20 cellular contexts compared by ENCODE assay signal in the genomic region with DNA sequence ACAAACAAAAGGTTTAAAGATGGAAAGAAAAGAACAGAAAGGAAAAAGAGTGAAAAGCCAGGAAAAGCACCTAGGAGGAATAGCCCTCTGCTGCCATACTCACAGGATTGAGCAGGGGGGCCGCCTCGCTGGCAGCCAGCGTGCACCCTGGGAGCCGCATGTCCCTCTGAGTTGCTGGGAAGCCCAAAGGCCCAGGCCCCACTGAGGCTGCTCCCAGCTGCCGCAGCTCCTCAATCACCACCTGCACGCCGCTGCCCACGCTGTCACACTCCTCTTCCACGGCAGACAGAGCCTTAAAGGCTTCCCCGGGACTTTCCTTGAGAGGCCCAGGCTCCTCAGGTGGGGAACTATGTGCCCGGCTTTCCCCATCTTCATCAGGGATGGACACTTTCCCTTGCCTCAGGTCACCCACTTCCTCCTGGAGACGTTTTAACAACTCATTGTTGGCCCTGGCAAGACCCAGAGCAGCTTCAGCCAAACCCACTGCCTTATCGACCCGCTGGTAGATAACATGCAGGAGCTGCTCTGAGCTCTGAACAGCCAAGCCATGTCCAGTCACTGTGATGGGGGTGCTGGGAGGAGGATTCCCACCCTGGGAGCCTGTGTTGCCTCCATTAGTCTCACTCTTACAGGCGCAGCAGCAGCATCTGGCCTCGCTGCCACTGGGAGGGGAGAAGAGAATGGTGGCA. TPM values are rescaled to one million over a fixed set of nuclear protein-coding genes. Genes with fewer than 3 reads are reported as not detected.
A peak's percentile ranks its signal among the peaks of the same experiment; 100 is the strongest.
DNase-seq lines count a peak whose midpoint lies in the region; ATAC-seq and TF ChIP-seq lines count a peak whose summit lies in the region.
"Had no signal": no experiment of that assay in that cellular context is flagged by ENCODE, and none has a peak within 500 bp of the region (broad histone marks: within the 10 kb centered on the region; RNA-seq: fewer than 3 reads in every experiment).

No MANE protein-coding gene starts in this region.

- no peak overlapping the region for H3K18ac ChIP-seq in mesenchymal stem cell (ENCODE audit: low read depth in 1 of 2, low read length in 2 of 2)

- no peak overlapping the region for H2BK5ac ChIP-seq in mesenchymal stem cell (ENCODE audit: low read depth, low read length, poor library complexity, severe bottlenecking)

- no peak overlapping the region for H3K4ac ChIP-seq in mesenchymal stem cell (ENCODE audit: low read depth in 1 of 2, low read length in 2 of 2)

- DNase-seq in heart right ventricle: no peak
- no peak for DNase-seq in Right ventricle myocardium inferior (ENCODE audit: missing footprints)
- no peak for DNase-seq in WERI-Rb-1
- no peak for DNase-seq in mesenchymal stem cell
- no peak for DNase-seq in stimulated activated effector memory CD8-positive, alpha-beta T cell treated with anti-CD3 and anti-CD28 coated beads, Interleukin-12 subunit alpha, Interleukin-12 subunit beta, amount 100 ng/mL, for 72 hours (ENCODE audit: low spot score in 2 of 2)
- no peak for DNase-seq in effector memory CD4-positive, alpha-beta T cell
- DNase-seq in HEK293T (ENCODE audit: extremely low spot score): no peak
- no peak for DNase-seq in DMS79 treated with DMSO at 0.1 percent for 48 hours (lab: John Stamatoyannopoulos, UW)
- DNase-seq: ACHN; Caco-2; CD4-positive, CD25-positive, alpha-beta regulatory T cell; DMS53; H9; NCI-H187; NCI-H345; NCI-H748 treated with DMSO at 0.1 percent for 48 hours; OCI-M1 had no signal

- no peak overlapping the region for H4K8ac ChIP-seq in mesenchymal stem cell (ENCODE audit: low read length)

- CTCF ChIA-PET in HEK293T (lab: Yijun Ruan, JAX): interaction anchor here (1.0 to 1.1 kb wide), 2 partner anchors 12 to 23 kb away, joined by 3 read pairs; no protein-coding TSS in a partner anchor

- no peaks in the 10 kb centered on the region for H3K9me3 Mint-ChIP-seq in stimulated activated effector memory CD8-positive, alpha-beta T cell treated with anti-CD3 and anti-CD28 coated beads, Interleukin-12 subunit alpha, Interleukin-12 subunit beta, amount 100 ng/mL, for 72 hours
- H3K9me3 Mint-ChIP-seq: CD4-positive, CD25-positive, alpha-beta regulatory T cell; H9 had no signal

- POLR2A ChIA-PET in HEK293T (lab: Yijun Ruan, JAX): interaction anchor here (1.7 to 5.3 kb wide), 3 partner anchors 9 to 97 kb away, joined by 5 to 65 read pairs (median 19); a partner anchor contains a TSS

- H4K91ac ChIP-seq in mesenchymal stem cell (ENCODE audit: low read length): peak overlapping the region; percentile 49

- H3K4me3 ChIP-seq in heart right ventricle (no peak overlapping the region), WERI-Rb-1 (ENCODE audit: low read depth, low read length) (no peak overlapping the region), mesenchymal stem cell (ENCODE audit: insufficient read depth in 1 of 2, low read depth in 1 of 2, low read length in 2 of 2) (no peak overlapping the region)
- H3K4me3 ChIP-seq in effector memory CD4-positive, alpha-beta T cell (ENCODE audit: insufficient read depth, low read depth, low read length, poor library complexity, severe bottlenecking): no peak overlapping the region
- H3K4me3 ChIP-seq: SJSA1 had no signal

- TF ChIP-seq CTCF in heart right ventricle (IDR thresholded peaks at IDR 0.05) (no peak), WERI-Rb-1 (IDR thresholded peaks at IDR 0.05; ENCODE audit: low read depth, low read length) (no peak)

- no peak overlapping the region for H2AFZ ChIP-seq in mesenchymal stem cell (ENCODE audit: low read depth, low read length)

- no peak overlapping the region for H2BK120ac ChIP-seq in mesenchymal stem cell (ENCODE audit: low read depth, low read length)

- no peaks in the 10 kb centered on the region for H3K27me3 ChIP-seq in heart right ventricle
- no peaks in the 10 kb centered on the region for H3K27me3 ChIP-seq in WERI-Rb-1 (ENCODE audit: insufficient read depth, low read depth, severe bottlenecking)
- H3K27me3 ChIP-seq in mesenchymal stem cell (ENCODE audit: control insufficient read depth in 1 of 2, insufficient read depth in 1 of 2, low read length in 2 of 2): peaks cover 0 to 7% of the 10 kb centered on the region in 2 experiments
- H3K27me3 ChIP-seq in effector memory CD4-positive, alpha-beta T cell (replicated peaks; ENCODE audit: control insufficient read depth, insufficient read depth, low read length, poor library complexity, severe bottlenecking): no peaks in the 10 kb centered on the region
- H3K27me3 ChIP-seq: SJSA1 had no signal

- peaks cover 5% of the 10 kb centered on the region for H3K36me3 Mint-ChIP-seq in stimulated activated effector memory CD8-positive, alpha-beta T cell treated with anti-CD3 and anti-CD28 coated beads, Interleukin-12 subunit alpha, Interleukin-12 subunit beta, amount 100 ng/mL, for 72 hours

- H3K9ac ChIP-seq in mesenchymal stem cell (ENCODE audit: low read length): no peak overlapping the region

- H3K36me3 ChIP-seq in heart right ventricle (peaks cover 0 to 14% (median 0%) of the 10 kb centered on the region in 9 donors), WERI-Rb-1 (no peaks in the 10 kb centered on the region; the same call in 1 of the 2 replicates), mesenchymal stem cell (ENCODE audit: control insufficient read depth in 1 of 2, insufficient read depth in 2 of 2, low read depth in 1 of 2, low read length in 2 of 2) (peaks cover 0 to 8% of the 10 kb centered on the region in 2 experiments)
- H3K36me3 ChIP-seq in effector memory CD4-positive, alpha-beta T cell (ENCODE audit: control insufficient read depth, insufficient read depth, low read length): no peaks in the 10 kb centered on the region

- H3K4me1 Mint-ChIP-seq in stimulated activated effector memory CD8-positive, alpha-beta T cell treated with anti-CD3 and anti-CD28 coated beads, Interleukin-12 subunit alpha, Interleukin-12 subunit beta, amount 100 ng/mL, for 72 hours: no peaks in the 10 kb centered on the region

- ATAC-seq in heart right ventricle: peak in 5 of 8 donors; percentile 23 to 58 (median 55)
- ATAC-seq in Right ventricle myocardium inferior: no peak
- ATAC-seq in stimulated activated effector memory CD8-positive, alpha-beta T cell treated with anti-CD3 and anti-CD28 coated beads, Interleukin-12 subunit alpha, Interleukin-12 subunit beta, amount 100 ng/mL, for 72 hours: no peak

- H3K4me3 Mint-ChIP-seq in stimulated activated effector memory CD8-positive, alpha-beta T cell treated with anti-CD3 and anti-CD28 coated beads, Interleukin-12 subunit alpha, Interleukin-12 subunit beta, amount 100 ng/mL, for 72 hours: no peak overlapping the region
- H3K4me3 Mint-ChIP-seq: CD4-positive, CD25-positive, alpha-beta regulatory T cell; H9 had no signal

- H3K4me1 ChIP-seq in heart right ventricle: peaks cover 3 to 25% (median 8%) of the 10 kb centered on the region in 9 donors
- peaks cover 5% of the 10 kb centered on the region for H3K4me1 ChIP-seq in mesenchymal stem cell (ENCODE audit: control insufficient read depth, insufficient read depth, low read depth, low read length)
- no peaks in the 10 kb centered on the region for H3K4me1 ChIP-seq in effector memory CD4-positive, alpha-beta T cell (ENCODE audit: control insufficient read depth, insufficient read depth, low read length, poor library complexity, severe bottlenecking)

- no peak overlapping the region for H3K14ac ChIP-seq in mesenchymal stem cell (ENCODE audit: low read length in 2 of 2)

- H2AK5ac ChIP-seq in mesenchymal stem cell (ENCODE audit: low read length, severe bottlenecking): no peak overlapping the region

- WGBS in heart right ventricle, 2 donors: 67 to 79% methylated on average over 16 of the region's 16 CpGs
- WGBS in mesenchymal stem cell: 95% methylated on average over 16 of the region's 16 CpGs

- no peaks in the 10 kb centered on the region for H3K9me3 ChIP-seq in heart right ventricle
- no peaks in the 10 kb centered on the region for H3K9me3 ChIP-seq in WERI-Rb-1 (ENCODE audit: severe bottlenecking)
- H3K9me3 ChIP-seq in mesenchymal stem cell (ENCODE audit: control insufficient read depth, low read length): no peaks in the 10 kb centered on the region
- H3K9me3 ChIP-seq in effector memory CD4-positive, alpha-beta T cell (ENCODE audit: control insufficient read depth, low read length): no peaks in the 10 kb centered on the region
- H3K9me3 ChIP-seq: Caco-2, SJSA1 had no signal

- no peaks in the 10 kb centered on the region for H3K79me1 ChIP-seq in mesenchymal stem cell (replicated peaks; ENCODE audit: low read length, poor library complexity, severe bottlenecking)

- intact Hi-C loops in heart right ventricle (cut with DNase I) (loop anchor here in 1 of 10 donors (5.0 kb wide), 1 partner anchor 54 kb away; no protein-coding TSS in a partner anchor), Right ventricle myocardium inferior (cut with DNase I) (no loop called here)

- no peak overlapping the region for H2BK12ac ChIP-seq in mesenchymal stem cell (ENCODE audit: low read length in 2 of 2)

- H3K27ac ChIP-seq in heart right ventricle: no peak overlapping the region
- peak overlapping the region; percentile 91 for H3K27ac ChIP-seq in WERI-Rb-1
- no peak overlapping the region for H3K27ac ChIP-seq in mesenchymal stem cell (ENCODE audit: low read length, poor library complexity, severe bottlenecking)
- H3K27ac ChIP-seq in effector memory CD4-positive, alpha-beta T cell (ENCODE audit: insufficient read depth, low read length, poor library complexity, severe bottlenecking): no peak overlapping the region
- H3K27ac ChIP-seq: HL-60, SJSA1 had no signal

- no peak overlapping the region for H3K4me2 ChIP-seq in mesenchymal stem cell (ENCODE audit: low read length, poor library complexity, severe bottlenecking)

- peak overlapping the region; percentile 55 for H3K27ac Mint-ChIP-seq in stimulated activated effector memory CD8-positive, alpha-beta T cell treated with anti-CD3 and anti-CD28 coated beads, Interleukin-12 subunit alpha, Interleukin-12 subunit beta, amount 100 ng/mL, for 72 hours
- H3K27ac Mint-ChIP-seq: CD4-positive, CD25-positive, alpha-beta regulatory T cell; H9 had no signal

- no peak overlapping the region for H3K23ac ChIP-seq in mesenchymal stem cell (ENCODE audit: low read length in 2 of 2)

- H2BK15ac ChIP-seq in mesenchymal stem cell (ENCODE audit: low read depth, poor library complexity, severe bottlenecking): peak overlapping the region; percentile 33

RNA-seq across cellular contexts. Expression of a gene that starts 11.5 kb away (rescaled TPM):
- total RNA-seq in heart right ventricle: 1 to 10 TPM; 3.2 to 6.2 (median 4.8) TPM
- polyA plus RNA-seq in heart right ventricle: 1 to 10 TPM; 3.2 to 6.7 TPM
- total RNA-seq in Right ventricle myocardium inferior: 5.6 TPM
- polyA plus RNA-seq in mesenchymal stem cell (2013, experiment 1 of 2): 4.3 TPM
- polyA plus RNA-seq in mesenchymal stem cell (2013, experiment 2 of 2): 4.1 TPM

RNA-seq across cellular contexts. Expression of a gene that starts 16.1 kb away (rescaled TPM):
- 10 to 100 TPM in 6 of 10 donors, 1 to 10 TPM in 4; 5.6 to 25.9 (median 11.1) TPM for total RNA-seq in heart right ventricle
- 1 to 10 TPM; 5.3 to 6.0 TPM for polyA plus RNA-seq in heart right ventricle
- total RNA-seq in Right ventricle myocardium inferior: 13.1 TPM
- 13.8 TPM for polyA plus RNA-seq in mesenchymal stem cell (2013, experiment 1 of 2)
- polyA plus RNA-seq in mesenchymal stem cell (2013, experiment 2 of 2): 15.8 TPM

RNA-seq across cellular contexts. Expression of a gene that starts 36.2 kb away (rescaled TPM):
- 100 to 1,000 TPM; 111 to 141 (median 122) TPM for total RNA-seq in heart right ventricle
- 100 to 1,000 TPM in 1 of 2 donors, 10 to 100 TPM in 1; 35.6 to 206 TPM for polyA plus RNA-seq in heart right ventricle
- 134 TPM for total RNA-seq in Right ventricle myocardium inferior
- polyA plus RNA-seq in mesenchymal stem cell (2013, experiment 1 of 2): 155 TPM
- 156 TPM for polyA plus RNA-seq in mesenchymal stem cell (2013, experiment 2 of 2)

RNA-seq across cellular contexts. Expression of a gene that starts 41.6 kb away (rescaled TPM):
- total RNA-seq in heart right ventricle: 10 to 100 TPM; 13.2 to 30.9 (median 19.3) TPM
- 10 to 100 TPM; 14.9 to 18.2 TPM for polyA plus RNA-seq in heart right ventricle
- total RNA-seq in Right ventricle myocardium inferior: 19.5 TPM
- polyA plus RNA-seq in mesenchymal stem cell (2013, experiment 1 of 2): 21.3 TPM
- 21.5 TPM for polyA plus RNA-seq in mesenchymal stem cell (2013, experiment 2 of 2)

RNA-seq across cellular contexts. Expression of a gene that starts 43.5 kb away (rescaled TPM):
- total RNA-seq in heart right ventricle (not detected), Right ventricle myocardium inferior (not detected)
- polyA plus RNA-seq in heart right ventricle: not detected
- not detected for polyA plus RNA-seq in mesenchymal stem cell (2013, experiment 1 of 2)
- polyA plus RNA-seq in mesenchymal stem cell (2013, experiment 2 of 2): not detected
- total RNA-seq: Caco-2; CD4-positive, CD25-positive, alpha-beta regulatory T cell; H9; RPMI7951; SJSA1 had no signal
- polyA plus RNA-seq: CD4-positive, CD25-positive, alpha-beta regulatory T cell had no signal

Comparison
In these comparisons a context has a peak if more than half of its experiments do, and no peak if none do; other contexts are left out.
1. ATAC-seq: peak in heart right ventricle (5 of 8); none in Right ventricle myocardium inferior (single experiment) and stimulated activated effector memory CD8-positive, alpha-beta T cell treated with anti-CD3 and anti-CD28 coated beads, Interleukin-12 subunit alpha, Interleukin-12 subunit beta, amount 100 ng/mL, for 72 hours (single experiment).